Comparison of ENCODE assay signal across 9 cellular contexts in the genomic region with DNA sequence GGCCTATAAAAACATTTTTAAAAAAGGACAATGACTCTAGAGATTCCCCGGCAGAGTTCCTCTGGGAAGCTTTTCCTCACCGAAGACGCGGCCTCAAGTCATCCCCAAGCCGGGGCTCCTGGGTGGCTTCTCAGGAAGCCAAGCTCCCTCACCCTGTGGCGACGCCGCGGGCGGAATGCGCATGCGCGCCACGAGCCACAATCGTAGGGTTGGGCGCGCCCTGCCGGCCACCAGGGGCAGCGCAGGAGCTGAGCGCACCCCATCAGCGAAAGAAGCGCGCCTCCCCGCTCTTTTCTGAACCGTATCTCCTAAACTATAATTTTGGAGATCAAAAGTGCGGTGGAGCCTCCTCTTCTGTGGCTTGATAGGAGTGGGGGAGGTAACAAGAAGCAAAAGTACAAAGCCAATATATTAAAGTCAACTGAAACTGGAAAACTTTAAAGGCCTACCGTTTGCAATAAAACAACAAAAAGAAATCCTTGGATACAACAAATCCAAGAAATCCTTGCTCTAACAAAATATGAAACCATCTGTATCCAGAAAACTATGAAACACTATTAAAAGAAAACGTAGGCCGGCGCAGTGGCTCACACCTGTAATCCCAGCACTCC. TPM values are rescaled to one million over a fixed set of nuclear protein-coding genes. Genes with fewer than 3 reads are reported as not detected.
DNase-seq lines count a peak whose midpoint lies in the region; ATAC-seq, FAIRE-seq and TF ChIP-seq lines count a peak whose summit lies in the region.
"Had no signal": no experiment of that assay in that cellular context is flagged by ENCODE, and none has a peak within 500 bp of the region (broad histone marks: within the 10 kb centered on the region; RNA-seq: fewer than 3 reads in every experiment).

No MANE protein-coding gene starts in this region.

- TF ChIP-seq POLR2A in GM12878 (IDR thresholded peaks at IDR 0.05; ENCODE audit: low read depth, low read length) = no peak

- no peak overlapping the region for H2AFZ ChIP-seq in GM12878 (ENCODE audit: control insufficient read depth, low read depth, low read length)

- SMC1A ChIA-PET in GM12878 (lab: Charles Lee; ENCODE audit: uncharacterized antibody, unreplicated experiment) = no interaction called here

- no peaks in the 10 kb centered on the region for H3K27me3 ChIP-seq in GM12878 (replicated peaks in 1 of 2; ENCODE audit: control insufficient read depth in 2 of 2, insufficient read depth in 2 of 2, low read length in 1 of 2)

- 42% methylated on average over 27 of the region's 30 CpGs for WGBS in GM12878 (ENCODE audit: insufficient coverage, insufficient replicate concordance, low lambda C conversion rate, missing lambda C conversion rate)

- BruUV-seq in GM12878 (replicated peaks; lab: Mats Ljungman, UMichigan) = no TSS peak

- H3K79me2 ChIP-seq in GM12878 (ENCODE audit: control insufficient read depth, insufficient read depth, low read length) = no peaks in the 10 kb centered on the region

- H3K4me1 ChIP-seq in GM12878 (ENCODE audit: control insufficient read depth, insufficient read depth, low read length) (no peaks in the 10 kb centered on the region), kidney (ENCODE audit: control insufficient read depth in 1 of 2, insufficient read depth in 1 of 2, low read depth in 1 of 2, low read length in 2 of 2) (no peaks in the 10 kb centered on the region)

- H3K4me3 ChIP-seq in GM12878 = no peak overlapping the region
- no peak overlapping the region for H3K4me3 ChIP-seq in kidney (ENCODE audit: low read length in 2 of 2)

- CTCF ChIA-PET in GM12878 (lab: Yijun Ruan, JAX) = interaction anchor here (0.7 to 1.0 kb wide), 2 partner anchors 34 to 136 kb away, joined by 3 read pairs; no protein-coding TSS in a partner anchor

- ATAC-seq in GM12878 = peak; percentile 24

- 0 out of 2 replicates have a peak, but pooled peaks have one; percentile 25 for TF ChIP-seq RAD21 in GM12878 (IDR thresholded peaks at IDR 0.05; ENCODE audit: insufficient read depth, low read depth, low read length)

- POLR2A ChIA-PET in GM12878 (lab: Charles Lee) = no interaction called here

- H3K36me3 ChIP-seq in GM12878 (ENCODE audit: control insufficient read depth in 2 of 2, insufficient read depth in 2 of 2, low read length in 1 of 2) (no peaks in the 10 kb centered on the region), kidney (ENCODE audit: control insufficient read depth in 1 of 2, insufficient read depth in 2 of 2, low read length in 2 of 2) (no peaks in the 10 kb centered on the region)

- in situ Hi-C loops in GM12878 (cut with MboI) = no loop called here

- H3K27ac ChIP-seq in VCaP = no peak overlapping the region
- H3K27ac ChIP-seq in GM12878 (ENCODE audit: control insufficient read depth, insufficient read depth) = no peak overlapping the region
- H3K27ac ChIP-seq in kidney (ENCODE audit: low read depth in 2 of 2, low read length in 2 of 2) = no peak overlapping the region
- H3K27ac ChIP-seq: HL-60 had no signal

- no peak overlapping the region for H3K4me2 ChIP-seq in GM12878 (ENCODE audit: control insufficient read depth, insufficient read depth)

- RAD21 ChIA-PET in GM12878 (lab: Charles Lee; ENCODE audit: unreplicated experiment) = no interaction called here

- TF ChIP-seq CTCF in VCaP (conservative IDR thresholded peaks at IDR 0.05) (peak; percentile 81), GM12878 (IDR thresholded peaks at IDR 0.05 in 2 of 3, conservative IDR thresholded peaks at IDR 0.05 in 1 of 3; ENCODE audit: control insufficient read depth in 2 of 3, extremely low read depth in 1 of 3, insufficient read depth in 1 of 3, low read depth in 3 of 3, low read length in 3 of 3) (peak; percentile 39 to 61 (median 48)), kidney (IDR thresholded peaks at IDR 0.05; ENCODE audit: borderline replicate concordance, extremely low read depth, insufficient read depth) (peak; percentile 78)

- DNase-seq in DMS114 treated with DMSO at 0.1 percent for 48 hours (lab: John Stamatoyannopoulos, UW; ENCODE audit: unreplicated experiment) = peak; percentile 34
- no peak for DNase-seq in GM12878 (ENCODE audit: low read depth, low spot score)
- peak; percentile 95 for DNase-seq in kidney
- peak; percentile 92 to 94 for DNase-seq in stimulated activated CD4-positive, alpha-beta T cell treated with anti-CD3 and anti-CD28 coated beads, Interleukin-2, amount 100 ng/mL, for 24 hours
- no peak for DNase-seq in NOMO-1 (lab: John Stamatoyannopoulos, UW; ENCODE audit: unreplicated experiment in 2 of 2)
- DNase-seq in NCI-H226 = no peak
- no peak for DNase-seq in SIG-M5 (lab: John Stamatoyannopoulos, UW)

- intact Hi-C loops in GM12878 (cut with micrococcal nuclease; ENCODE audit: unreplicated experiment) = no loop called here
- intact Hi-C loops in kidney (cut with DNase I) = no loop called here

- H3K9ac ChIP-seq in GM12878 (ENCODE audit: control insufficient read depth, insufficient read depth, low read length) (no peak overlapping the region), kidney (ENCODE audit: low read length in 2 of 2) (no peak overlapping the region)

- FAIRE-seq in GM12878 (lab: Jason Lieb, UNC) = no peak
- FAIRE-seq in kidney (lab: Jason Lieb, UNC) = no peak

- no peaks in the 10 kb centered on the region for H4K20me1 ChIP-seq in GM12878 (ENCODE audit: control insufficient read depth, insufficient read depth)

- no peak for TF ChIP-seq EP300 in GM12878 (IDR thresholded peaks at IDR 0.05; ENCODE audit: borderline replicate concordance in 1 of 2, control insufficient read depth in 1 of 2, low read depth in 2 of 2, low read length in 2 of 2)

- peaks cover 3% of the 10 kb centered on the region for H3K9me3 ChIP-seq in GM12878 (replicated peaks; ENCODE audit: control insufficient read depth, insufficient read depth, low read length)
- H3K9me3 ChIP-seq in kidney (ENCODE audit: control insufficient read depth in 1 of 2, low read length in 2 of 2) = peaks cover 0 to 4% of the 10 kb centered on the region in 2 donors

TF ChIP-seq in GM12878, 131 proteins besides CTCF, POLR2A, EP300 and RAD21:
- TF ChIP-seq, protein P1, sequence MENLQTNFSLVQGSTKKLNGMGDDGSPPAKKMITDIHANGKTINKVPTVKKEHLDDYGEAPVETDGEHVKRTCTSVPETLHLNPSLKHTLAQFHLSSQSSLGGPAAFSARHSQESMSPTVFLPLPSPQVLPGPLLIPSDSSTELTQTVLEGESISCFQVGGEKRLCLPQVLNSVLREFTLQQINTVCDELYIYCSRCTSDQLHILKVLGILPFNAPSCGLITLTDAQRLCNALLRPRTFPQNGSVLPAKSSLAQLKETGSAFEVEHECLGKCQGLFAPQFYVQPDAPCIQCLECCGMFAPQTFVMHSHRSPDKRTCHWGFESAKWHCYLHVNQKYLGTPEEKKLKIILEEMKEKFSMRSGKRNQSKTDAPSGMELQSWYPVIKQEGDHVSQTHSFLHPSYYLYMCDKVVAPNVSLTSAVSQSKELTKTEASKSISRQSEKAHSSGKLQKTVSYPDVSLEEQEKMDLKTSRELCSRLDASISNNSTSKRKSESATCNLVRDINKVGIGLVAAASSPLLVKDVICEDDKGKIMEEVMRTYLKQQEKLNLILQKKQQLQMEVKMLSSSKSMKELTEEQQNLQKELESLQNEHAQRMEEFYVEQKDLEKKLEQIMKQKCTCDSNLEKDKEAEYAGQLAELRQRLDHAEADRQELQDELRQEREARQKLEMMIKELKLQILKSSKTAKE (IDR thresholded peaks at IDR 0.05; ENCODE audit: low read depth, poor library complexity, severe bottlenecking) = no peak
- no peak for TF ChIP-seq CREM (IDR thresholded peaks at IDR 0.05; ENCODE audit: low read depth)

RNA-seq across cellular contexts. Expression of gene CHFR, which starts 17.4 kb away (rescaled TPM):
- total RNA-seq in GM12878 (2013; cell fraction: nucleolus; rRNA removed) = 140 and 141 TPM in 2 replicates
- total RNA-seq in GM12878 (2014; rRNA removed) = 33.6 and 42.0 TPM in 2 replicates
- 26.3 and 28.8 TPM in 2 replicates for total RNA-seq in GM12878 (2014; rRNA removed; fragmentation: Illumina TruSeq; extraction: Trizol)
- total RNA-seq in GM12878 (2021) = 40.9 and 43.4 TPM in 2 replicates
- 21.5 TPM for polyA plus RNA-seq in GM12878 (2011; ENCODE audit: low read depth)
- polyA plus RNA-seq in GM12878 (2011; rRNA removed) = 49.4 and 50.1 TPM in 2 replicates
- polyA plus RNA-seq in GM12878 (2011; cell fraction: cytosol; rRNA removed) = 51.2 and 54.2 TPM in 2 replicates
- 101 and 133 TPM in 2 replicates for polyA plus RNA-seq in GM12878 (2011; cell fraction: nucleus; rRNA removed)
- polyA plus RNA-seq in GM12878 (2012) = 25.6 and 31.4 TPM in 2 replicates
- 30.8 and 40.0 TPM in 2 replicates for polyA plus RNA-seq in GM12878 (2014; fragmentation: Illumina TruSeq; extraction: Trizol)
- 1 to 10 TPM; 1.1 to 2.1 TPM for polyA plus RNA-seq in GM12878 (2014; fragmentation: Nextera tagmentation; extraction: Ambion mirVana)
- 45.1 and 47.3 TPM in 2 replicates for polyA plus RNA-seq in GM12878 (2014; rRNA removed)
- 10 to 100 TPM; 21.1 to 23.7 TPM for polyA plus RNA-seq in GM12878 (2016; fragmentation: Nextera tagmentation; extraction: Ambion mirVana)
- polyA minus RNA-seq in GM12878 (2011; rRNA and poly(A)+ RNA removed) = 68.3 and 97.3 TPM in 2 replicates
- polyA minus RNA-seq in GM12878 (2011; cell fraction: cytosol; rRNA and poly(A)+ RNA removed) = 19.2 and 20.4 TPM in 2 replicates
- polyA minus RNA-seq in GM12878 (2011; cell fraction: nucleus; rRNA and poly(A)+ RNA removed) = 27.9 and 59.0 TPM in 2 replicates
- 37.3 TPM for total RNA-seq in kidney
- 8.3 TPM for polyA plus RNA-seq in kidney (ENCODE audit: insufficient read depth, low read depth, low replicate concordance)

RNA-seq across cellular contexts. Expression of gene ZNF605, which starts 51.3 kb away (rescaled TPM):
- total RNA-seq in GM12878 (2013; cell fraction: nucleolus; rRNA removed) = 61.2 and 76.3 TPM in 2 replicates
- 2.9 and 3.1 TPM in 2 replicates for total RNA-seq in GM12878 (2014; rRNA removed)
- total RNA-seq in GM12878 (2014; rRNA removed; fragmentation: Illumina TruSeq; extraction: Trizol) = 3.8 and 5.4 TPM in 2 replicates
- 3.6 and 3.8 TPM in 2 replicates for total RNA-seq in GM12878 (2021)
- polyA plus RNA-seq in GM12878 (2011; ENCODE audit: low read depth) = 2.5 TPM
- polyA plus RNA-seq in GM12878 (2011; rRNA removed) = 4.8 and 10.1 TPM in 2 replicates
- 0.93 and 1.2 TPM in 2 replicates for polyA plus RNA-seq in GM12878 (2011; cell fraction: cytosol; rRNA removed)
- polyA plus RNA-seq in GM12878 (2011; cell fraction: nucleus; rRNA removed) = 9.0 and 12.3 TPM in 2 replicates
- polyA plus RNA-seq in GM12878 (2012) = 2.3 and 3.4 TPM in 2 replicates
- 3.3 and 3.7 TPM in 2 replicates for polyA plus RNA-seq in GM12878 (2014; fragmentation: Illumina TruSeq; extraction: Trizol)
- 1 to 10 TPM in 1 of 2 experiments, under 1 TPM in 1; 0.95 to 1.3 TPM for polyA plus RNA-seq in GM12878 (2014; fragmentation: Nextera tagmentation; extraction: Ambion mirVana)
- polyA plus RNA-seq in GM12878 (2014; rRNA removed) = 2.0 and 2.1 TPM in 2 replicates
- 1 to 10 TPM; 1.5 to 1.6 TPM for polyA plus RNA-seq in GM12878 (2016; fragmentation: Nextera tagmentation; extraction: Ambion mirVana)
- polyA minus RNA-seq in GM12878 (2011; rRNA and poly(A)+ RNA removed) = 2.4 and 3.0 TPM in 2 replicates
- polyA minus RNA-seq in GM12878 (2011; cell fraction: cytosol; rRNA and poly(A)+ RNA removed) = 1.2 and 1.9 TPM in 2 replicates
- polyA minus RNA-seq in GM12878 (2011; cell fraction: nucleus; rRNA and poly(A)+ RNA removed) = 2.8 and 6.3 TPM in 2 replicates
- total RNA-seq in kidney = 15.2 TPM
- polyA plus RNA-seq in kidney (ENCODE audit: insufficient read depth, low read depth, low replicate concordance) = 5.0 TPM

Comparison
In these comparisons a context has a peak if more than half of its experiments do, and no peak if none do; other contexts are left out.
1. DNase-seq: peak in DMS114 treated with DMSO at 0.1 percent for 48 hours (single experiment), kidney (single experiment) and stimulated activated CD4-positive, alpha-beta T cell treated with anti-CD3 and anti-CD28 coated beads, Interleukin-2, amount 100 ng/mL, for 24 hours (2 of 2); none in GM12878 (single experiment), NOMO-1 (0 of 2), NCI-H226 (single experiment) and SIG-M5 (single experiment).
2. Peak in every context shown above with its lines, with median percentiles within 50 percentile points of each other: CTCF ChIP-seq.